In genomic region chr14:103422981-103423600, GRCh38 we compare ENCODE assay signal across 11 cellular contexts. TPM values are rescaled to one million over a fixed set of nuclear protein-coding genes. Genes with fewer than 3 reads are reported as not detected.
DNase-seq lines count a peak whose midpoint lies in the region; ATAC-seq and TF ChIP-seq lines count a peak whose summit lies in the region.
"Had no signal": no experiment of that assay in that cellular context is flagged by ENCODE, and none has a peak within 500 bp of the region (broad histone marks: within the 10 kb centered on the region; RNA-seq: fewer than 3 reads in every experiment).

No MANE protein-coding gene starts in this region.

- H3K9me3 Mint-ChIP-seq in WTC11, result no peaks in the 10 kb centered on the region
- H3K9me3 Mint-ChIP-seq: activated naive CD4-positive, alpha-beta T cell treated with anti-CD3 and anti-CD28 coated beads for 36 hours had no signal

- H3K4me1 Mint-ChIP-seq in WTC11, result peaks cover 29% of the 10 kb centered on the region

- 0 out of 2 replicates have a peak, but pooled peaks cover 3% of the 10 kb centered on the region for H3K36me3 Mint-ChIP-seq in WTC11

- H3K36me3 ChIP-seq in cardiac muscle cell, result peaks cover 3% of the 10 kb centered on the region
- H3K36me3 ChIP-seq: uterus had no signal

- H3K4me3 Mint-ChIP-seq in WTC11, result no peak overlapping the region
- H3K4me3 Mint-ChIP-seq: activated naive CD4-positive, alpha-beta T cell treated with anti-CD3 and anti-CD28 coated beads for 36 hours had no signal

- H3K4me3 ChIP-seq in cardiac muscle cell, result no peak overlapping the region
- H3K4me3 ChIP-seq: uterus had no signal

- H3K27me3 ChIP-seq in cardiac muscle cell, result no peaks in the 10 kb centered on the region
- H3K27me3 ChIP-seq: uterus had no signal

- H3K9me3 ChIP-seq in cardiac muscle cell (ENCODE audit: low read depth), result no peaks in the 10 kb centered on the region
- H3K9me3 ChIP-seq: uterus had no signal

- TF ChIP-seq CTCF in WTC11 (IDR thresholded peaks at IDR 0.05) (no peak), cardiac muscle cell (IDR thresholded peaks at IDR 0.05; ENCODE audit: low read depth, low read length) (peak; percentile 3)

- no peak for ATAC-seq in WTC11
- ATAC-seq in HG02870 (IDR thresholded peaks at IDR 0.05; ENCODE audit: unreplicated experiment), result no peak
- ATAC-seq in GM21423 (IDR thresholded peaks at IDR 0.05; ENCODE audit: unreplicated experiment), result no peak

- CTCF ChIA-PET in WTC11 (lab: Charles Lee), result no interaction called here

- peaks cover 4% of the 10 kb centered on the region for H3K4me1 ChIP-seq in cardiac muscle cell (ENCODE audit: low read depth)
- H3K4me1 ChIP-seq: uterus had no signal

- DNase-seq in HCEC 1CT, result peak; percentile 69
- no peak for DNase-seq in WTC11 (ENCODE audit: low spot score)
- DNase-seq in cardiac muscle cell (ENCODE audit: low read depth in 1 of 2, low spot score in 1 of 2), result peak in 1 of 2 donors; percentile 75
- DNase-seq in stromal cell of bone marrow (ENCODE audit: low read depth), result peak; percentile 55
- DNase-seq in stimulated activated CD4-positive, alpha-beta T cell treated with anti-CD3 and anti-CD28 coated beads, Interleukin-12 subunit alpha, Interleukin-12 subunit beta, amount 100 ng/mL, for 4 hours, result no peak
- DNase-seq: activated CD4-positive, CD25-positive, alpha-beta regulatory T cell; activated naive CD4-positive, alpha-beta T cell treated with anti-CD3 and anti-CD28 coated beads for 36 hours; nucleus accumbens; uterus had no signal

- POLR2A ChIA-PET in WTC11 (lab: Charles Lee), result interaction anchor here (0.6 kb wide), 1 partner anchor 15 kb away, joined by 4 read pairs; no protein-coding TSS in a partner anchor

- no peaks in the 10 kb centered on the region for H3K27me3 Mint-ChIP-seq in WTC11 (ENCODE audit: low read depth)

- H3K27ac Mint-ChIP-seq in WTC11, result 0 out of 2 replicates have a peak overlapping the region, but pooled peaks have one; percentile 46
- H3K27ac Mint-ChIP-seq: activated naive CD4-positive, alpha-beta T cell treated with anti-CD3 and anti-CD28 coated beads for 36 hours had no signal

- no peak overlapping the region for H3K27ac ChIP-seq in cardiac muscle cell

TF ChIP-seq in WTC11, 78 proteins besides CTCF, POLR2A, EP300 and RAD21:
- TF ChIP-seq TEAD1 (CRISPR knock-in tag; IDR thresholded peaks at IDR 0.05) (no peak), RORB (CRISPR knock-in tag; IDR thresholded peaks at IDR 0.05) (no peak), MLX (CRISPR knock-in tag; IDR thresholded peaks at IDR 0.05) (no peak), CREB1 (CRISPR knock-in tag; IDR thresholded peaks at IDR 0.05) (no peak)

RNA-seq across cellular contexts. Expression of gene MARK3, which starts 37.9 kb away (rescaled TPM):
- total RNA-seq in WTC11 (2021), result 82.2 to 93.7 TPM (median 83.0 TPM) in 3 replicates
- total RNA-seq in cardiac muscle cell, result 69.4 and 88.3 TPM in 2 replicates
- 72.9 and 97.4 TPM in 2 replicates for polyA plus RNA-seq in cardiac muscle cell

Comparison
In these comparisons a context has a peak if more than half of its experiments do, and no peak if none do; other contexts are left out.
1. DNase-seq: peak in HCEC 1CT (single experiment) and stromal cell of bone marrow (single experiment); none in WTC11 (single experiment) and stimulated activated CD4-positive, alpha-beta T cell treated with anti-CD3 and anti-CD28 coated beads, Interleukin-12 subunit alpha, Interleukin-12 subunit beta, amount 100 ng/mL, for 4 hours (single experiment).